In genomic region chr1:22317231-22317919, GRCh38 we compare ENCODE assay signal across 9 cellular contexts.
A peak's percentile ranks its signal among the peaks of the same experiment; 100 is the strongest.
DNase-seq lines count a peak whose midpoint lies in the region; ATAC-seq and TF ChIP-seq lines count a peak whose summit lies in the region.
"Had no signal": no experiment of that assay in that cellular context is flagged by ENCODE, and none has a peak within 500 bp of the region (broad histone marks: within the 10 kb centered on the region; RNA-seq: fewer than 3 reads in every experiment).

No MANE protein-coding gene starts in this region.

- H3K36me3 ChIP-seq in osteoblast (ENCODE audit: insufficient read depth, low read length) = no peaks in the 10 kb centered on the region

- TF ChIP-seq CTCF in MCF 10A (IDR thresholded peaks at IDR 0.05; ENCODE audit: unreplicated experiment) = peak; percentile 51
- TF ChIP-seq CTCF in osteoblast (IDR thresholded peaks at IDR 0.05; ENCODE audit: extremely low read depth, low read depth, low read length) = peak; percentile 42

- ATAC-seq in HG03439 (IDR thresholded peaks at IDR 0.05; ENCODE audit: unreplicated experiment) (no peak), GM18520 (IDR thresholded peaks at IDR 0.05; ENCODE audit: unreplicated experiment) (no peak)

- H3K9me3 Mint-ChIP-seq in MCF 10A (ENCODE audit: unreplicated experiment) = no peaks in the 10 kb centered on the region
- H3K9me3 Mint-ChIP-seq: IgD-negative memory B cell had no signal

- no peak overlapping the region for H3K4me3 Mint-ChIP-seq in MCF 10A (ENCODE audit: unreplicated experiment)
- H3K4me3 Mint-ChIP-seq: IgD-negative memory B cell had no signal

- H3K9me3 ChIP-seq in osteoblast (ENCODE audit: low read depth, low read length) = no peaks in the 10 kb centered on the region

- no peak overlapping the region for H2AFZ ChIP-seq in osteoblast (ENCODE audit: low read length)

- H3K4me1 Mint-ChIP-seq in MCF 10A (ENCODE audit: insufficient read depth, unreplicated experiment) = no peaks in the 10 kb centered on the region
- H3K4me1 Mint-ChIP-seq: IgD-negative memory B cell had no signal

- H3K27me3 ChIP-seq in osteoblast (ENCODE audit: insufficient read depth, low read length) = peaks cover 19% of the 10 kb centered on the region

- no peaks in the 10 kb centered on the region for H3K4me1 ChIP-seq in osteoblast (ENCODE audit: insufficient read depth, low read length)

- peak; percentile 53 for TF ChIP-seq RAD21 in Ishikawa (IDR thresholded peaks at IDR 0.05; ENCODE audit: low read depth)

- intact Hi-C loops in MCF 10A (cut with micrococcal nuclease) = no loop called here

- BruUV-seq in MCF 10A (replicated peaks; lab: Mats Ljungman, UMichigan) = no TSS peak

- TF ChIP-seq EP300 in Ishikawa (IDR thresholded peaks at IDR 0.05; ENCODE audit: borderline replicate concordance) = no peak

- H4K20me1 ChIP-seq in osteoblast (ENCODE audit: insufficient read depth, low read length) = no peaks in the 10 kb centered on the region

- peaks cover 22% of the 10 kb centered on the region for H3K27me3 Mint-ChIP-seq in MCF 10A (ENCODE audit: insufficient read depth, unreplicated experiment)

- no peak overlapping the region for H3K4me2 ChIP-seq in osteoblast (ENCODE audit: insufficient read depth, low read length)

- no peak overlapping the region for H3K4me3 ChIP-seq in osteoblast (ENCODE audit: insufficient read depth, low read length)

- no peaks in the 10 kb centered on the region for H3K36me3 Mint-ChIP-seq in MCF 10A (ENCODE audit: insufficient read depth, unreplicated experiment)

- POLR2A ChIA-PET in MCF 10A (lab: Yijun Ruan, JAX) = no interaction called here

- CTCF ChIA-PET in MCF 10A (lab: Yijun Ruan, JAX) = interaction anchor here (0.6 kb wide), 2 partner anchors 251 to 630 kb away, joined by 3 to 4 read pairs; no protein-coding TSS in a partner anchor

- no peak overlapping the region for H3K27ac Mint-ChIP-seq in MCF 10A (ENCODE audit: low read depth, unreplicated experiment)
- H3K27ac Mint-ChIP-seq: IgD-negative memory B cell had no signal

- no peaks in the 10 kb centered on the region for H3K79me2 ChIP-seq in osteoblast (ENCODE audit: insufficient read depth, low read length)

- H3K27ac ChIP-seq in osteoblast (ENCODE audit: low read depth, low read length) = no peak overlapping the region

- DNase-seq in SHP77 (lab: John Stamatoyannopoulos, UW) (peak; percentile 10 to 12), SHP77 treated with DMSO at 0.1 percent for 48 hours (lab: John Stamatoyannopoulos, UW) (no peak), MCF 10A (ENCODE audit: unreplicated experiment) (peak; percentile 18), osteoblast (ENCODE audit: insufficient read length, low spot score, missing footprints) (no peak), HPDE6-E6E7 (ENCODE audit: extremely low spot score) (no peak)

TF ChIP-seq in Ishikawa, 13 proteins besides CTCF, POLR2A, EP300 and RAD21:
- no peak for TF ChIP-seq NFIC (IDR thresholded peaks at IDR 0.05)
- TF ChIP-seq CEBPB (IDR thresholded peaks at IDR 0.05) = no peak
- TF ChIP-seq, protein P1, sequence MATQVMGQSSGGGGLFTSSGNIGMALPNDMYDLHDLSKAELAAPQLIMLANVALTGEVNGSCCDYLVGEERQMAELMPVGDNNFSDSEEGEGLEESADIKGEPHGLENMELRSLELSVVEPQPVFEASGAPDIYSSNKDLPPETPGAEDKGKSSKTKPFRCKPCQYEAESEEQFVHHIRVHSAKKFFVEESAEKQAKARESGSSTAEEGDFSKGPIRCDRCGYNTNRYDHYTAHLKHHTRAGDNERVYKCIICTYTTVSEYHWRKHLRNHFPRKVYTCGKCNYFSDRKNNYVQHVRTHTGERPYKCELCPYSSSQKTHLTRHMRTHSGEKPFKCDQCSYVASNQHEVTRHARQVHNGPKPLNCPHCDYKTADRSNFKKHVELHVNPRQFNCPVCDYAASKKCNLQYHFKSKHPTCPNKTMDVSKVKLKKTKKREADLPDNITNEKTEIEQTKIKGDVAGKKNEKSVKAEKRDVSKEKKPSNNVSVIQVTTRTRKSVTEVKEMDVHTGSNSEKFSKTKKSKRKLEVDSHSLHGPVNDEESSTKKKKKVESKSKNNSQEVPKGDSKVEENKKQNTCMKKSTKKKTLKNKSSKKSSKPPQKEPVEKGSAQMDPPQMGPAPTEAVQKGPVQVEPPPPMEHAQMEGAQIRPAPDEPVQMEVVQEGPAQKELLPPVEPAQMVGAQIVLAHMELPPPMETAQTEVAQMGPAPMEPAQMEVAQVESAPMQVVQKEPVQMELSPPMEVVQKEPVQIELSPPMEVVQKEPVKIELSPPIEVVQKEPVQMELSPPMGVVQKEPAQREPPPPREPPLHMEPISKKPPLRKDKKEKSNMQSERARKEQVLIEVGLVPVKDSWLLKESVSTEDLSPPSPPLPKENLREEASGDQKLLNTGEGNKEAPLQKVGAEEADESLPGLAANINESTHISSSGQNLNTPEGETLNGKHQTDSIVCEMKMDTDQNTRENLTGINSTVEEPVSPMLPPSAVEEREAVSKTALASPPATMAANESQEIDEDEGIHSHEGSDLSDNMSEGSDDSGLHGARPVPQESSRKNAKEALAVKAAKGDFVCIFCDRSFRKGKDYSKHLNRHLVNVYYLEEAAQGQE (IDR thresholded peaks at IDR 0.05; ENCODE audit: low read depth) = no peak
- TF ChIP-seq TCF12 (IDR thresholded peaks at IDR 0.05; ENCODE audit: low read depth) = no peak
- TF ChIP-seq, protein P2, sequence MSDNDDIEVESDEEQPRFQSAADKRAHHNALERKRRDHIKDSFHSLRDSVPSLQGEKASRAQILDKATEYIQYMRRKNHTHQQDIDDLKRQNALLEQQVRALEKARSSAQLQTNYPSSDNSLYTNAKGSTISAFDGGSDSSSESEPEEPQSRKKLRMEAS (IDR thresholded peaks at IDR 0.05) = no peak
- no peak for TF ChIP-seq FOXM1 (IDR thresholded peaks at IDR 0.05; ENCODE audit: borderline replicate concordance, low read depth)
- no peak for TF ChIP-seq TAF1 (IDR thresholded peaks at IDR 0.05; ENCODE audit: low read depth)
- no peak for TF ChIP-seq YY1 (IDR thresholded peaks at IDR 0.05; ENCODE audit: low read depth)
- TF ChIP-seq USF1 (IDR thresholded peaks at IDR 0.05) = no peak
- TF ChIP-seq TEAD4 (IDR thresholded peaks at IDR 0.05) = no peak
- no peak for TF ChIP-seq EGR1 (IDR thresholded peaks at IDR 0.05)
- no peak for TF ChIP-seq CREB1 (IDR thresholded peaks at IDR 0.05; ENCODE audit: low read depth)
- TF ChIP-seq ZBTB7A (IDR thresholded peaks at IDR 0.05; ENCODE audit: low read depth) = no peak
TF ChIP-seq in Ishikawa: peak in this region for 0.

Comparison
In these comparisons a context has a peak if more than half of its experiments do, and no peak if none do; other contexts are left out.
1. DNase-seq: peak in SHP77 (2 of 2) and MCF 10A (single experiment); none in SHP77 treated with DMSO at 0.1 percent for 48 hours (single experiment), osteoblast (single experiment) and HPDE6-E6E7 (single experiment).